14 cellular contexts compared by ENCODE assay signal in the genomic region with DNA sequence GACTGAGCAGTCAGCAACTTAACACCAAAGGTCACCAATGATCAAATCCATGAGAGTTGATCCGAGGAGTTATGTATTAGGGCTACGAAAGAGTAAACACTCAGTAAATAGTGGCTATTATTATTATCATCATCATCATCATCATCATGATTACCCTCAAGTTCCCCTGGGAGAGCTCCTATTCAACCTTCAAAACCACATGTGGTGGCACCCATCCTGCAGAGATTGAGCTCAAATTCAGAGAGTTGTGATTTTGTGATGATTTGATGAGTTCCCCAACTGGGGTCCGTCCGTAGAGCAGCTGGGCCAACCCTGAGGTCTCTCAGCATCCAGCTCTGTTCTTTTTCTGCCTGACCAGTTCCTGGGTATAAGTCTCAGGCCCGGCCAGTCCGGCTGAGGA. TPM values are rescaled to one million over a fixed set of nuclear protein-coding genes. Genes with fewer than 3 reads are reported as not detected.
"Had no signal": no experiment of that assay in that cellular context is flagged by ENCODE, and none has a peak within 500 bp of the region (broad histone marks: within the 10 kb centered on the region; RNA-seq: fewer than 3 reads in every experiment).

No MANE protein-coding gene starts in this region.

RNA-seq across cellular contexts. Expression of gene CGB3, which starts 1.0 kb away (rescaled TPM):
- total RNA-seq: activated B cell treated with CpG ODN at 0.5 μM for 24 hours; activated CD4-positive, alpha-beta memory T cell treated with anti-CD3 and anti-CD28 coated beads for 36 hours; activated CD4-positive, alpha-beta memory T cell treated with anti-CD3 and anti-CD28 coated beads, Interleukin-2, amount 10 ng/mL, durations not matched to agents 7 days and 5 days; activated CD4-positive, alpha-beta T cell treated with anti-CD3 and anti-CD28 coated beads for 36 hours; activated CD4-positive, alpha-beta T cell treated with anti-CD3 and anti-CD28 coated beads, Interleukin-2, amount 10 ng/mL, durations not matched to agents 24 days and 14 days; activated CD4-positive, alpha-beta T cell treated with anti-CD3 and anti-CD28 coated beads, Interleukin-2, amount 10 ng/mL, durations not matched to agents 7 days and 5 days; activated CD8-positive, alpha-beta memory T cell treated with anti-CD3 and anti-CD28 coated beads for 36 hours; activated CD8-positive, alpha-beta memory T cell treated with anti-CD3 and anti-CD28 coated beads, Interleukin-2, amount 10 ng/mL, durations not matched to agents 7 days and 5 days; activated CD8-positive, alpha-beta T cell treated with anti-CD3 and anti-CD28 coated beads for 36 hours; activated CD8-positive, alpha-beta T cell treated with anti-CD3 and anti-CD28 coated beads, Interleukin-2, amount 10 ng/mL, durations not matched to agents 7 days and 5 days; T-helper 1 cell treated with Interleukin-12 subunit alpha and Interleukin-12 subunit beta and Interleukin-4 antibody, amounts not matched to agents 30 ng/mL and 1 ng/mL, for 36 hours; T-helper 17 cell; T-helper 2 cell treated with Interferon-gamma antibody and Interleukin-4, amounts not matched to agents 100 ng/mL and 5 ng/mL, for 36 hours; WTC11 had no signal

RNA-seq across cellular contexts. Expression of gene CGB2, which starts 6.6 kb away (rescaled TPM):
- total RNA-seq: activated B cell treated with CpG ODN at 0.5 μM for 24 hours; activated CD4-positive, alpha-beta memory T cell treated with anti-CD3 and anti-CD28 coated beads for 36 hours; activated CD4-positive, alpha-beta memory T cell treated with anti-CD3 and anti-CD28 coated beads, Interleukin-2, amount 10 ng/mL, durations not matched to agents 7 days and 5 days; activated CD4-positive, alpha-beta T cell treated with anti-CD3 and anti-CD28 coated beads, Interleukin-2, amount 10 ng/mL, durations not matched to agents 24 days and 14 days; activated CD8-positive, alpha-beta memory T cell treated with anti-CD3 and anti-CD28 coated beads for 36 hours; activated CD8-positive, alpha-beta memory T cell treated with anti-CD3 and anti-CD28 coated beads, Interleukin-2, amount 10 ng/mL, durations not matched to agents 7 days and 5 days; activated CD8-positive, alpha-beta T cell treated with anti-CD3 and anti-CD28 coated beads for 36 hours; activated CD8-positive, alpha-beta T cell treated with anti-CD3 and anti-CD28 coated beads, Interleukin-2, amount 10 ng/mL, durations not matched to agents 7 days and 5 days; T-helper 1 cell treated with Interleukin-12 subunit alpha and Interleukin-12 subunit beta and Interleukin-4 antibody, amounts not matched to agents 30 ng/mL and 1 ng/mL, for 36 hours; T-helper 17 cell; T-helper 2 cell treated with Interferon-gamma antibody and Interleukin-4, amounts not matched to agents 100 ng/mL and 5 ng/mL, for 36 hours; WTC11 had no signal

RNA-seq across cellular contexts. Expression of gene LHB, which starts 8.2 kb away (rescaled TPM):
- total RNA-seq: activated B cell treated with CpG ODN at 0.5 μM for 24 hours; activated CD4-positive, alpha-beta T cell treated with anti-CD3 and anti-CD28 coated beads, Interleukin-2, amount 10 ng/mL, durations not matched to agents 24 days and 14 days; activated CD4-positive, alpha-beta T cell treated with anti-CD3 and anti-CD28 coated beads, Interleukin-2, amount 10 ng/mL, durations not matched to agents 7 days and 5 days; activated CD8-positive, alpha-beta memory T cell treated with anti-CD3 and anti-CD28 coated beads for 36 hours; activated CD8-positive, alpha-beta memory T cell treated with anti-CD3 and anti-CD28 coated beads, Interleukin-2, amount 10 ng/mL, durations not matched to agents 7 days and 5 days; activated CD8-positive, alpha-beta T cell treated with anti-CD3 and anti-CD28 coated beads for 36 hours; activated CD8-positive, alpha-beta T cell treated with anti-CD3 and anti-CD28 coated beads, Interleukin-2, amount 10 ng/mL, durations not matched to agents 7 days and 5 days; T-helper 1 cell treated with Interleukin-12 subunit alpha and Interleukin-12 subunit beta and Interleukin-4 antibody, amounts not matched to agents 30 ng/mL and 1 ng/mL, for 36 hours; T-helper 17 cell; T-helper 2 cell treated with Interferon-gamma antibody and Interleukin-4, amounts not matched to agents 100 ng/mL and 5 ng/mL, for 36 hours; WTC11 had no signal

RNA-seq across cellular contexts. Expression of gene CGB1, which starts 11.6 kb away (rescaled TPM):
- total RNA-seq: activated B cell treated with CpG ODN at 0.5 μM for 24 hours; activated CD4-positive, alpha-beta memory T cell treated with anti-CD3 and anti-CD28 coated beads for 36 hours; activated CD4-positive, alpha-beta memory T cell treated with anti-CD3 and anti-CD28 coated beads, Interleukin-2, amount 10 ng/mL, durations not matched to agents 7 days and 5 days; activated CD4-positive, alpha-beta T cell treated with anti-CD3 and anti-CD28 coated beads for 36 hours; activated CD4-positive, alpha-beta T cell treated with anti-CD3 and anti-CD28 coated beads, Interleukin-2, amount 10 ng/mL, durations not matched to agents 24 days and 14 days; activated CD4-positive, alpha-beta T cell treated with anti-CD3 and anti-CD28 coated beads, Interleukin-2, amount 10 ng/mL, durations not matched to agents 7 days and 5 days; activated CD8-positive, alpha-beta memory T cell treated with anti-CD3 and anti-CD28 coated beads for 36 hours; activated CD8-positive, alpha-beta memory T cell treated with anti-CD3 and anti-CD28 coated beads, Interleukin-2, amount 10 ng/mL, durations not matched to agents 7 days and 5 days; activated CD8-positive, alpha-beta T cell treated with anti-CD3 and anti-CD28 coated beads for 36 hours; activated CD8-positive, alpha-beta T cell treated with anti-CD3 and anti-CD28 coated beads, Interleukin-2, amount 10 ng/mL, durations not matched to agents 7 days and 5 days; T-helper 1 cell treated with Interleukin-12 subunit alpha and Interleukin-12 subunit beta and Interleukin-4 antibody, amounts not matched to agents 30 ng/mL and 1 ng/mL, for 36 hours; T-helper 17 cell; T-helper 2 cell treated with Interferon-gamma antibody and Interleukin-4, amounts not matched to agents 100 ng/mL and 5 ng/mL, for 36 hours; WTC11 had no signal

RNA-seq across cellular contexts. Expression of gene CGB5, which starts 18.6 kb away (rescaled TPM):
- total RNA-seq: activated B cell treated with CpG ODN at 0.5 μM for 24 hours; activated CD4-positive, alpha-beta memory T cell treated with anti-CD3 and anti-CD28 coated beads for 36 hours; activated CD4-positive, alpha-beta memory T cell treated with anti-CD3 and anti-CD28 coated beads, Interleukin-2, amount 10 ng/mL, durations not matched to agents 7 days and 5 days; activated CD4-positive, alpha-beta T cell treated with anti-CD3 and anti-CD28 coated beads for 36 hours; activated CD4-positive, alpha-beta T cell treated with anti-CD3 and anti-CD28 coated beads, Interleukin-2, amount 10 ng/mL, durations not matched to agents 24 days and 14 days; activated CD4-positive, alpha-beta T cell treated with anti-CD3 and anti-CD28 coated beads, Interleukin-2, amount 10 ng/mL, durations not matched to agents 7 days and 5 days; activated CD8-positive, alpha-beta memory T cell treated with anti-CD3 and anti-CD28 coated beads for 36 hours; activated CD8-positive, alpha-beta memory T cell treated with anti-CD3 and anti-CD28 coated beads, Interleukin-2, amount 10 ng/mL, durations not matched to agents 7 days and 5 days; activated CD8-positive, alpha-beta T cell treated with anti-CD3 and anti-CD28 coated beads for 36 hours; activated CD8-positive, alpha-beta T cell treated with anti-CD3 and anti-CD28 coated beads, Interleukin-2, amount 10 ng/mL, durations not matched to agents 7 days and 5 days; T-helper 1 cell treated with Interleukin-12 subunit alpha and Interleukin-12 subunit beta and Interleukin-4 antibody, amounts not matched to agents 30 ng/mL and 1 ng/mL, for 36 hours; T-helper 17 cell; T-helper 2 cell treated with Interferon-gamma antibody and Interleukin-4, amounts not matched to agents 100 ng/mL and 5 ng/mL, for 36 hours had no signal
